Comparison of ENCODE assay signal across 1 cellular context in the genomic region with DNA sequence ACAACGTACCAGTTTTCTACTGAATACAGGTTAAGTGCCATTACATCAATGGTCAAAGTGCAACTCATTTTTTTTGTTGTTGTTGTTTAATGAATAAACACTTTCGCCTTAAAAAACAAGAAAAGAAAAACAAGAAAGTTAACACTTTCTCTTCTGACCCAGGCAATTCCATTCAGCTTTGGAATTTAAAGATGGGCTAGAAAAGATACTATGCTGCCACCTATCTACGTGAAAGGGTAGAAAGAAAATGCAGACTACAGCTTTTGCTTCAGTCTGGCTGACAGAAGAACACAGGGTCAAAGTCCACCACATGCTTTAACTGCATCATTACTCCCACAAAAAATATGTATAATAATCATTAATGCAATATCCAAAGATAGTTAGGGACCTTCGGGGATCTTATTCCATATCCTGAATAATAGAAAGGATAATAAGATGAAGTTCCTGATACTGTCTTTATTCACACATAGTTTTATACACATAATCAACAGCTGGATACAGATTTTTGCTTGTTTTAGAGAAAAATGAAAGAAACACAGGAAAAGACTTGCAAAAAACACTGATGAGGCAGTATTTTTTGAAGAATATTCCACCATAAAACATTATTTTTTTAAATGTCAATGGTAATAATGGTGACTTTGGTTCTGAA.
TF ChIP-seq lines count a peak whose summit lies in the region.

No MANE protein-coding gene starts in this region.

TF ChIP-seq in H1, 55 proteins besides CTCF, POLR2A, EP300 and RAD21 (continued from another document):
- TF ChIP-seq, protein P1, sequence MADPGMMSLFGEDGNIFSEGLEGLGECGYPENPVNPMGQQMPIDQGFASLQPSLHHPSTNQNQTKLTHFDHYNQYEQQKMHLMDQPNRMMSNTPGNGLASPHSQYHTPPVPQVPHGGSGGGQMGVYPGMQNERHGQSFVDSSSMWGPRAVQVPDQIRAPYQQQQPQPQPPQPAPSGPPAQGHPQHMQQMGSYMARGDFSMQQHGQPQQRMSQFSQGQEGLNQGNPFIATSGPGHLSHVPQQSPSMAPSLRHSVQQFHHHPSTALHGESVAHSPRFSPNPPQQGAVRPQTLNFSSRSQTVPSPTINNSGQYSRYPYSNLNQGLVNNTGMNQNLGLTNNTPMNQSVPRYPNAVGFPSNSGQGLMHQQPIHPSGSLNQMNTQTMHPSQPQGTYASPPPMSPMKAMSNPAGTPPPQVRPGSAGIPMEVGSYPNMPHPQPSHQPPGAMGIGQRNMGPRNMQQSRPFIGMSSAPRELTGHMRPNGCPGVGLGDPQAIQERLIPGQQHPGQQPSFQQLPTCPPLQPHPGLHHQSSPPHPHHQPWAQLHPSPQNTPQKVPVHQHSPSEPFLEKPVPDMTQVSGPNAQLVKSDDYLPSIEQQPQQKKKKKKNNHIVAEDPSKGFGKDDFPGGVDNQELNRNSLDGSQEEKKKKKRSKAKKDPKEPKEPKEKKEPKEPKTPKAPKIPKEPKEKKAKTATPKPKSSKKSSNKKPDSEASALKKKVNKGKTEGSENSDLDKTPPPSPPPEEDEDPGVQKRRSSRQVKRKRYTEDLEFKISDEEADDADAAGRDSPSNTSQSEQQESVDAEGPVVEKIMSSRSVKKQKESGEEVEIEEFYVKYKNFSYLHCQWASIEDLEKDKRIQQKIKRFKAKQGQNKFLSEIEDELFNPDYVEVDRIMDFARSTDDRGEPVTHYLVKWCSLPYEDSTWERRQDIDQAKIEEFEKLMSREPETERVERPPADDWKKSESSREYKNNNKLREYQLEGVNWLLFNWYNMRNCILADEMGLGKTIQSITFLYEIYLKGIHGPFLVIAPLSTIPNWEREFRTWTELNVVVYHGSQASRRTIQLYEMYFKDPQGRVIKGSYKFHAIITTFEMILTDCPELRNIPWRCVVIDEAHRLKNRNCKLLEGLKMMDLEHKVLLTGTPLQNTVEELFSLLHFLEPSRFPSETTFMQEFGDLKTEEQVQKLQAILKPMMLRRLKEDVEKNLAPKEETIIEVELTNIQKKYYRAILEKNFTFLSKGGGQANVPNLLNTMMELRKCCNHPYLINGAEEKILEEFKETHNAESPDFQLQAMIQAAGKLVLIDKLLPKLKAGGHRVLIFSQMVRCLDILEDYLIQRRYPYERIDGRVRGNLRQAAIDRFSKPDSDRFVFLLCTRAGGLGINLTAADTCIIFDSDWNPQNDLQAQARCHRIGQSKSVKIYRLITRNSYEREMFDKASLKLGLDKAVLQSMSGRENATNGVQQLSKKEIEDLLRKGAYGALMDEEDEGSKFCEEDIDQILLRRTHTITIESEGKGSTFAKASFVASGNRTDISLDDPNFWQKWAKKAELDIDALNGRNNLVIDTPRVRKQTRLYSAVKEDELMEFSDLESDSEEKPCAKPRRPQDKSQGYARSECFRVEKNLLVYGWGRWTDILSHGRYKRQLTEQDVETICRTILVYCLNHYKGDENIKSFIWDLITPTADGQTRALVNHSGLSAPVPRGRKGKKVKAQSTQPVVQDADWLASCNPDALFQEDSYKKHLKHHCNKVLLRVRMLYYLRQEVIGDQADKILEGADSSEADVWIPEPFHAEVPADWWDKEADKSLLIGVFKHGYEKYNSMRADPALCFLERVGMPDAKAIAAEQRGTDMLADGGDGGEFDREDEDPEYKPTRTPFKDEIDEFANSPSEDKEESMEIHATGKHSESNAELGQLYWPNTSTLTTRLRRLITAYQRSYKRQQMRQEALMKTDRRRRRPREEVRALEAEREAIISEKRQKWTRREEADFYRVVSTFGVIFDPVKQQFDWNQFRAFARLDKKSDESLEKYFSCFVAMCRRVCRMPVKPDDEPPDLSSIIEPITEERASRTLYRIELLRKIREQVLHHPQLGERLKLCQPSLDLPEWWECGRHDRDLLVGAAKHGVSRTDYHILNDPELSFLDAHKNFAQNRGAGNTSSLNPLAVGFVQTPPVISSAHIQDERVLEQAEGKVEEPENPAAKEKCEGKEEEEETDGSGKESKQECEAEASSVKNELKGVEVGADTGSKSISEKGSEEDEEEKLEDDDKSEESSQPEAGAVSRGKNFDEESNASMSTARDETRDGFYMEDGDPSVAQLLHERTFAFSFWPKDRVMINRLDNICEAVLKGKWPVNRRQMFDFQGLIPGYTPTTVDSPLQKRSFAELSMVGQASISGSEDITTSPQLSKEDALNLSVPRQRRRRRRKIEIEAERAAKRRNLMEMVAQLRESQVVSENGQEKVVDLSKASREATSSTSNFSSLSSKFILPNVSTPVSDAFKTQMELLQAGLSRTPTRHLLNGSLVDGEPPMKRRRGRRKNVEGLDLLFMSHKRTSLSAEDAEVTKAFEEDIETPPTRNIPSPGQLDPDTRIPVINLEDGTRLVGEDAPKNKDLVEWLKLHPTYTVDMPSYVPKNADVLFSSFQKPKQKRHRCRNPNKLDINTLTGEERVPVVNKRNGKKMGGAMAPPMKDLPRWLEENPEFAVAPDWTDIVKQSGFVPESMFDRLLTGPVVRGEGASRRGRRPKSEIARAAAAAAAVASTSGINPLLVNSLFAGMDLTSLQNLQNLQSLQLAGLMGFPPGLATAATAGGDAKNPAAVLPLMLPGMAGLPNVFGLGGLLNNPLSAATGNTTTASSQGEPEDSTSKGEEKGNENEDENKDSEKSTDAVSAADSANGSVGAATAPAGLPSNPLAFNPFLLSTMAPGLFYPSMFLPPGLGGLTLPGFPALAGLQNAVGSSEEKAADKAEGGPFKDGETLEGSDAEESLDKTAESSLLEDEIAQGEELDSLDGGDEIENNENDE (IDR thresholded peaks at IDR 0.05; ENCODE audit: insufficient replicate concordance, low read length) = peak; percentile 53
